ENCODE assay signal across 1 cellular context in genomic region chr4:6893449-6894085, GRCh38.
TF ChIP-seq lines count a peak whose summit lies in the region.

No MANE protein-coding gene starts in this region.

TF ChIP-seq in HepG2, 621 proteins besides CTCF, POLR2A, EP300 and RAD21 (continued from another document and continues in another):
- TF ChIP-seq ZNF281 (CRISPR knock-in tag; IDR thresholded peaks at IDR 0.05; ENCODE audit: borderline replicate concordance) (peak; percentile 63; the same call in 1 of the 2 replicates), RFXAP (CRISPR knock-in tag; IDR thresholded peaks at IDR 0.05; ENCODE audit: borderline replicate concordance) (0 out of 2 replicates have a peak, but pooled peaks have one; percentile 47), TSC22D2 (CRISPR knock-in tag; IDR thresholded peaks at IDR 0.05; ENCODE audit: borderline replicate concordance) (peak; percentile 63; the same call in 1 of the 2 replicates), YEATS2 (CRISPR knock-in tag; IDR thresholded peaks at IDR 0.05; ENCODE audit: borderline replicate concordance) (peak; percentile 79; the same call in 1 of the 2 replicates), ZNF710 (CRISPR knock-in tag; IDR thresholded peaks at IDR 0.05; ENCODE audit: borderline replicate concordance) (peak; percentile 83), POLR2G (IDR thresholded peaks at IDR 0.05; ENCODE audit: low read depth, low read length) (peak; percentile 94), ZSCAN5A (CRISPR knock-in tag; IDR thresholded peaks at IDR 0.05; ENCODE audit: borderline replicate concordance) (peak; percentile 87; the same call in 1 of the 2 replicates), RORA (CRISPR knock-in tag; IDR thresholded peaks at IDR 0.05) (no peak), CSRNP1 (CRISPR knock-in tag; IDR thresholded peaks at IDR 0.05) (peak; percentile 18; the same call in 1 of the 2 replicates), ZNF572 (CRISPR knock-in tag; IDR thresholded peaks at IDR 0.05) (no peak), ATF7 (IDR thresholded peaks at IDR 0.05) (no peak), ATF7 (CRISPR knock-in tag; IDR thresholded peaks at IDR 0.05) (peak; percentile 40; the same call in 1 of the 2 replicates), ZNF891 (CRISPR knock-in tag; IDR thresholded peaks at IDR 0.05) (no peak), KDM2A (CRISPR knock-in tag; IDR thresholded peaks at IDR 0.05; ENCODE audit: borderline replicate concordance, low read depth) (peak; percentile 40; the same call in 1 of the 2 replicates), NONO (IDR thresholded peaks at IDR 0.05) (no peak), NONO (CRISPR knock-in tag; conservative IDR thresholded peaks at IDR 0.05) (peak; percentile 93), ZNF75D (CRISPR knock-in tag; IDR thresholded peaks at IDR 0.05; ENCODE audit: borderline replicate concordance) (no peak), ZUFSP (CRISPR knock-in tag; IDR thresholded peaks at IDR 0.05; ENCODE audit: borderline replicate concordance) (no peak), ZNF616 (CRISPR knock-in tag; IDR thresholded peaks at IDR 0.05; ENCODE audit: low read depth) (no peak), PAF1 (CRISPR knock-in tag; IDR thresholded peaks at IDR 0.05) (no peak), ZNF205 (CRISPR knock-in tag; IDR thresholded peaks at IDR 0.05) (peak; percentile 49; the same call in 1 of the 2 replicates), PRDM15 (CRISPR knock-in tag; IDR thresholded peaks at IDR 0.05) (0 out of 2 replicates have a peak, but pooled peaks have one; percentile 32), HHEX (CRISPR knock-in tag; IDR thresholded peaks at IDR 0.05) (no peak), KLF9 (CRISPR knock-in tag; IDR thresholded peaks at IDR 0.05; ENCODE audit: low read depth) (0 out of 2 replicates have a peak, but pooled peaks have one; percentile 83), ZSCAN21 (CRISPR knock-in tag; IDR thresholded peaks at IDR 0.05; ENCODE audit: borderline replicate concordance) (peak; percentile 49; the same call in 1 of the 2 replicates), ZNF660 (CRISPR knock-in tag; IDR thresholded peaks at IDR 0.05; ENCODE audit: borderline replicate concordance, low read depth) (no peak), NCOA2 (CRISPR knock-in tag; IDR thresholded peaks at IDR 0.05) (peak; percentile 95), AKNA (CRISPR knock-in tag; IDR thresholded peaks at IDR 0.05; ENCODE audit: borderline replicate concordance) (0 out of 2 replicates have a peak, but pooled peaks have one; percentile 54), JUN (CRISPR knock-in tag; IDR thresholded peaks at IDR 0.05) (no peak), SP4 (CRISPR knock-in tag; IDR thresholded peaks at IDR 0.05) (peak; percentile 61; the same call in 1 of the 2 replicates), ZNF570 (CRISPR knock-in tag; IDR thresholded peaks at IDR 0.05; ENCODE audit: borderline replicate concordance) (no peak), ZNF296 (CRISPR knock-in tag; conservative IDR thresholded peaks at IDR 0.05) (peak; percentile 68; the same call in 1 of the 2 replicates), GMEB2 (CRISPR knock-in tag; IDR thresholded peaks at IDR 0.05; ENCODE audit: low read depth) (no peak), THAP8 (CRISPR knock-in tag; IDR thresholded peaks at IDR 0.05; ENCODE audit: borderline replicate concordance) (no peak), DDIT3 (CRISPR knock-in tag; IDR thresholded peaks at IDR 0.05) (no peak), ATAD3A (CRISPR knock-in tag; IDR thresholded peaks at IDR 0.05) (no peak), ZNF510 (CRISPR knock-in tag; IDR thresholded peaks at IDR 0.05; ENCODE audit: low read depth) (no peak), KAT2B (IDR thresholded peaks at IDR 0.05; ENCODE audit: borderline replicate concordance, low read depth, low read length) (no peak)
